23 cellular contexts compared by ENCODE assay signal in the genomic region with DNA sequence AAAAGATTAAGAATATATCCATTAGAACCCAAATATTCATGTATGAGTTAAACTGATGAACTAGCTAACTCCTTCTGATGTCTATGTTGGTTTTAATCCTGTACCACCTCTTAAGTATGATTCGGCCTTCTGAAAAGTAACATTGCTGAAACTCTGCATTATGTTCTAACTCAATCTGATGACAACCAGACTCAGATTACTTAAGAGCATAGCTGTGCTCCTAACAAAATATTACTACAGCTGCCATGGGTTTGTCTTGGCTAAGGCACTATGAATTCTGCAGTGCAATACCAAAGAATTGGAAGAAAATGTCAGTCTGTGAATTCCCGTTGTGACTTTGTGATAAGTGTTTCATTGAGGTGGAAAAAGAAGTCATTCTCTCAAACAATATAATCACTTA.
A peak's percentile ranks its signal among the peaks of the same experiment; 100 is the strongest.
DNase-seq lines count a peak whose midpoint lies in the region; ATAC-seq and TF ChIP-seq lines count a peak whose summit lies in the region.
"Had no signal": no experiment of that assay in that cellular context is flagged by ENCODE, and none has a peak within 500 bp of the region (broad histone marks: within the 10 kb centered on the region; RNA-seq: fewer than 3 reads in every experiment).

No MANE protein-coding gene starts in this region.

- H3K79me2 ChIP-seq in osteoblast (ENCODE audit: insufficient read depth, low read length) = no peaks in the 10 kb centered on the region

- no peaks in the 10 kb centered on the region for H3K27me3 ChIP-seq in BJ (ENCODE audit: control insufficient read depth, insufficient read depth, low read length)
- H3K27me3 ChIP-seq in brain microvascular endothelial cell (replicated peaks) = no peaks in the 10 kb centered on the region
- no peaks in the 10 kb centered on the region for H3K27me3 ChIP-seq in heart right ventricle
- no peaks in the 10 kb centered on the region for H3K27me3 ChIP-seq in osteoblast (ENCODE audit: insufficient read depth, low read length)
- H3K27me3 ChIP-seq: ovary, stomach had no signal

- no peak overlapping the region for H3K4me2 ChIP-seq in osteoblast (ENCODE audit: insufficient read depth, low read length)

- DNase-seq in BJ (ENCODE audit: low read depth) = peak; percentile 4
- peak; percentile 65 for DNase-seq in brain microvascular endothelial cell
- peak in 1 of 2 donors; percentile 21 for DNase-seq in heart right ventricle
- no peak for DNase-seq in osteoblast (ENCODE audit: insufficient read length, low spot score, missing footprints)
- DNase-seq in DMS79 treated with DMSO at 0.1 percent for 48 hours (lab: John Stamatoyannopoulos, UW) = no peak
- no peak for DNase-seq in HK-2 (ENCODE audit: unreplicated experiment)
- DNase-seq in cerebellar nuclear complex (lab: John Stamatoyannopoulos, UW) = no peak
- DNase-seq: activated CD4-positive, alpha-beta T cell treated with anti-CD3 and anti-CD28 coated beads for 48 hours; CD4-positive, CD25-positive, alpha-beta regulatory T cell; DMS153; naive B cell; NCI-H82; OCI-M1; ovary; SHP77 treated with DMSO at 0.1 percent for 48 hours; stimulated activated CD4-positive, alpha-beta T cell treated with anti-CD3 and anti-CD28 coated beads, Interleukin-2, amount 100 ng/mL, for 48 hours; stomach; T-helper 1 cell had no signal

- H3K27ac ChIP-seq in brain microvascular endothelial cell = peak overlapping the region; percentile 35
- peak overlapping the region in 9 of 10 donors; percentile 6 to 78 (median 52) for H3K27ac ChIP-seq in heart right ventricle
- peak overlapping the region; percentile 64 for H3K27ac ChIP-seq in osteoblast (ENCODE audit: low read depth, low read length)
- H3K27ac ChIP-seq: ovary, skin epidermis had no signal

- intact Hi-C loops in heart right ventricle (cut with DNase I) = loop anchor here in 2 of 10 donors (2.0 to 5.0 kb wide), 2 partner anchors 24 to 310 kb away; a partner anchor contains a TSS

- no peaks in the 10 kb centered on the region for H4K20me1 ChIP-seq in osteoblast (ENCODE audit: insufficient read depth, low read length)

- CTCF ChIA-PET in BJ (lab: Yijun Ruan, JAX) = no interaction called here

- no peak overlapping the region for H2AFZ ChIP-seq in osteoblast (ENCODE audit: low read length)

- no peaks in the 10 kb centered on the region for H3K9me3 ChIP-seq in heart right ventricle
- H3K9me3 ChIP-seq in osteoblast (ENCODE audit: low read depth, low read length) = no peaks in the 10 kb centered on the region
- H3K9me3 ChIP-seq: HAP-1, ovary, stomach had no signal

- H3K4me1 ChIP-seq in heart right ventricle (peaks cover 3 to 55% (median 29%) of the 10 kb centered on the region in 9 donors), osteoblast (ENCODE audit: insufficient read depth, low read length) (peaks cover 22% of the 10 kb centered on the region)

- WGBS in heart right ventricle, 2 donors = 17 to 22% methylated on average over 2 of the region's 2 CpGs

- peak; percentile 85 to 95 (median 90) for ATAC-seq in heart right ventricle
- no peak for ATAC-seq in GM19463 (IDR thresholded peaks at IDR 0.05; ENCODE audit: unreplicated experiment)
- ATAC-seq: HepG2 had no signal

- H3K36me3 ChIP-seq in BJ (ENCODE audit: control insufficient read depth, insufficient read depth, low read length) (no peaks in the 10 kb centered on the region), brain microvascular endothelial cell (replicated peaks) (no peaks in the 10 kb centered on the region), heart right ventricle (no peaks in the 10 kb centered on the region), osteoblast (ENCODE audit: insufficient read depth, low read length) (no peaks in the 10 kb centered on the region)
- H3K36me3 ChIP-seq: HAP-1, ovary, stomach had no signal

- POLR2A ChIA-PET in BJ (lab: Charles Lee) = interaction anchor here (0.5 kb wide), 1 partner anchor 293 kb away, joined by 4 read pairs; no protein-coding TSS in a partner anchor

- TF ChIP-seq CTCF in BJ (IDR thresholded peaks at IDR 0.05; ENCODE audit: insufficient read depth, low read depth, low read length) (no peak), brain microvascular endothelial cell (IDR thresholded peaks at IDR 0.05; ENCODE audit: low read depth, low read length, missing control alignments) (no peak), heart right ventricle (IDR thresholded peaks at IDR 0.05) (no peak), osteoblast (IDR thresholded peaks at IDR 0.05; ENCODE audit: extremely low read depth, low read depth, low read length) (no peak)

- no peak overlapping the region for H3K4me3 ChIP-seq in BJ (ENCODE audit: low read depth, low read length)
- H3K4me3 ChIP-seq in brain microvascular endothelial cell (ENCODE audit: low read depth, low read length) = no peak overlapping the region
- no peak overlapping the region for H3K4me3 ChIP-seq in heart right ventricle
- H3K4me3 ChIP-seq in osteoblast (ENCODE audit: insufficient read depth, low read length) = no peak overlapping the region
- H3K4me3 ChIP-seq: coronary artery, HAP-1, ovary, skin epidermis, stomach had no signal

- in situ Hi-C loops in brain microvascular endothelial cell (cut with HindIII; ENCODE audit: low pct_ligation_motif_present, low sequenced_read_pairs) = no loop called here

Comparison
In these comparisons a context has a peak if more than half of its experiments do, and no peak if none do; other contexts are left out.
1. DNase-seq: peak in BJ (single experiment) and brain microvascular endothelial cell (single experiment); none in osteoblast (single experiment), DMS79 treated with DMSO at 0.1 percent for 48 hours (single experiment), HK-2 (single experiment) and cerebellar nuclear complex (0 of 2).
2. Peak in every context shown above with its lines, with median percentiles within 50 percentile points of each other: H3K27ac ChIP-seq.